Comparison of ENCODE assay signal across 1 cellular context in the genomic region with DNA sequence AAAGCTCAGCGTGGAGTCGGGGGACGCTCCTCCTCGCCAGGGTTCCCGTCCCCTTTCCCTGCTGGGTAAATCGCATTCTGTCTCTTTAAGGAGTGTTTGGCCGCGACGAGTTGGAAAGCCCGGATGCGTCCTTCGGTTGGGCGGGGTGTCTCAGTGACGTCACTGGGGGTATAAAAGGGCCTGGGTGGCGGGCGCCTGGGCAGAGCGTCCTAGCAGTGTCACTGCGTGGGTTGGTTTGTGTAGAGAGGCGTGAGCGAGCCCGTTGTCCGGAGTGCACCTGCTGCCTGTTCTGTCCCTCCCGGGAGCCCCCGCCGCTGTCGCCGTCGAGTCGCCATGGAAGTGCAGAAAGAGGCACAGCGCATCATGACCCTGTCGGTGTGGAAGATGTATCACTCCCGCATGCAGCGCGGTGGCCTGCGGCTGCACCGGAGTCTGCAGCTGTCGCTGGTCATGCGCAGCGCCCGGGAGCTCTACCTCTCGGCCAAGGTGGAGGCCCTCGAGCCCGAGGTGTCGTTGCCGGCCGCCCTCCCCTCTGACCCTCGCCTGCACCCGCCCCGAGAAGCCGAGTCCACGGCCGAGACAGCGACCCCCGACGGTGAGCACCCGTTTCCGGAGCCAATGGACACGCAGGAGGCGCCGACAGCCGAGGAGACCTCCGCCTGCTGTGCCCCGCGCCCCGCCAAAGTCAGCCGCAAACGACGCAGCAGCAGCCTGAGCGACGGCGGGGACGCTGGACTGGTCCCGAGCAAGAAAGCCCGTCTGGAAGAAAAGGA.
TF ChIP-seq lines count a peak whose summit lies in the region.

No MANE protein-coding gene starts in this region.

TF ChIP-seq in GM23338, 12 proteins besides CTCF, POLR2A, EP300 and RAD21 (continued from another document):
- TF ChIP-seq, protein P1, sequence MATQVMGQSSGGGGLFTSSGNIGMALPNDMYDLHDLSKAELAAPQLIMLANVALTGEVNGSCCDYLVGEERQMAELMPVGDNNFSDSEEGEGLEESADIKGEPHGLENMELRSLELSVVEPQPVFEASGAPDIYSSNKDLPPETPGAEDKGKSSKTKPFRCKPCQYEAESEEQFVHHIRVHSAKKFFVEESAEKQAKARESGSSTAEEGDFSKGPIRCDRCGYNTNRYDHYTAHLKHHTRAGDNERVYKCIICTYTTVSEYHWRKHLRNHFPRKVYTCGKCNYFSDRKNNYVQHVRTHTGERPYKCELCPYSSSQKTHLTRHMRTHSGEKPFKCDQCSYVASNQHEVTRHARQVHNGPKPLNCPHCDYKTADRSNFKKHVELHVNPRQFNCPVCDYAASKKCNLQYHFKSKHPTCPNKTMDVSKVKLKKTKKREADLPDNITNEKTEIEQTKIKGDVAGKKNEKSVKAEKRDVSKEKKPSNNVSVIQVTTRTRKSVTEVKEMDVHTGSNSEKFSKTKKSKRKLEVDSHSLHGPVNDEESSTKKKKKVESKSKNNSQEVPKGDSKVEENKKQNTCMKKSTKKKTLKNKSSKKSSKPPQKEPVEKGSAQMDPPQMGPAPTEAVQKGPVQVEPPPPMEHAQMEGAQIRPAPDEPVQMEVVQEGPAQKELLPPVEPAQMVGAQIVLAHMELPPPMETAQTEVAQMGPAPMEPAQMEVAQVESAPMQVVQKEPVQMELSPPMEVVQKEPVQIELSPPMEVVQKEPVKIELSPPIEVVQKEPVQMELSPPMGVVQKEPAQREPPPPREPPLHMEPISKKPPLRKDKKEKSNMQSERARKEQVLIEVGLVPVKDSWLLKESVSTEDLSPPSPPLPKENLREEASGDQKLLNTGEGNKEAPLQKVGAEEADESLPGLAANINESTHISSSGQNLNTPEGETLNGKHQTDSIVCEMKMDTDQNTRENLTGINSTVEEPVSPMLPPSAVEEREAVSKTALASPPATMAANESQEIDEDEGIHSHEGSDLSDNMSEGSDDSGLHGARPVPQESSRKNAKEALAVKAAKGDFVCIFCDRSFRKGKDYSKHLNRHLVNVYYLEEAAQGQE (IDR thresholded peaks at IDR 0.05; ENCODE audit: unreplicated experiment): peak; percentile 18
- TF ChIP-seq EZH2phosphoT487 (IDR thresholded peaks at IDR 0.05; ENCODE audit: unreplicated experiment) (no peak), EZH2 (IDR thresholded peaks at IDR 0.05; ENCODE audit: low read depth, unreplicated experiment) (no peak)
- TF ChIP-seq, protein P2, sequence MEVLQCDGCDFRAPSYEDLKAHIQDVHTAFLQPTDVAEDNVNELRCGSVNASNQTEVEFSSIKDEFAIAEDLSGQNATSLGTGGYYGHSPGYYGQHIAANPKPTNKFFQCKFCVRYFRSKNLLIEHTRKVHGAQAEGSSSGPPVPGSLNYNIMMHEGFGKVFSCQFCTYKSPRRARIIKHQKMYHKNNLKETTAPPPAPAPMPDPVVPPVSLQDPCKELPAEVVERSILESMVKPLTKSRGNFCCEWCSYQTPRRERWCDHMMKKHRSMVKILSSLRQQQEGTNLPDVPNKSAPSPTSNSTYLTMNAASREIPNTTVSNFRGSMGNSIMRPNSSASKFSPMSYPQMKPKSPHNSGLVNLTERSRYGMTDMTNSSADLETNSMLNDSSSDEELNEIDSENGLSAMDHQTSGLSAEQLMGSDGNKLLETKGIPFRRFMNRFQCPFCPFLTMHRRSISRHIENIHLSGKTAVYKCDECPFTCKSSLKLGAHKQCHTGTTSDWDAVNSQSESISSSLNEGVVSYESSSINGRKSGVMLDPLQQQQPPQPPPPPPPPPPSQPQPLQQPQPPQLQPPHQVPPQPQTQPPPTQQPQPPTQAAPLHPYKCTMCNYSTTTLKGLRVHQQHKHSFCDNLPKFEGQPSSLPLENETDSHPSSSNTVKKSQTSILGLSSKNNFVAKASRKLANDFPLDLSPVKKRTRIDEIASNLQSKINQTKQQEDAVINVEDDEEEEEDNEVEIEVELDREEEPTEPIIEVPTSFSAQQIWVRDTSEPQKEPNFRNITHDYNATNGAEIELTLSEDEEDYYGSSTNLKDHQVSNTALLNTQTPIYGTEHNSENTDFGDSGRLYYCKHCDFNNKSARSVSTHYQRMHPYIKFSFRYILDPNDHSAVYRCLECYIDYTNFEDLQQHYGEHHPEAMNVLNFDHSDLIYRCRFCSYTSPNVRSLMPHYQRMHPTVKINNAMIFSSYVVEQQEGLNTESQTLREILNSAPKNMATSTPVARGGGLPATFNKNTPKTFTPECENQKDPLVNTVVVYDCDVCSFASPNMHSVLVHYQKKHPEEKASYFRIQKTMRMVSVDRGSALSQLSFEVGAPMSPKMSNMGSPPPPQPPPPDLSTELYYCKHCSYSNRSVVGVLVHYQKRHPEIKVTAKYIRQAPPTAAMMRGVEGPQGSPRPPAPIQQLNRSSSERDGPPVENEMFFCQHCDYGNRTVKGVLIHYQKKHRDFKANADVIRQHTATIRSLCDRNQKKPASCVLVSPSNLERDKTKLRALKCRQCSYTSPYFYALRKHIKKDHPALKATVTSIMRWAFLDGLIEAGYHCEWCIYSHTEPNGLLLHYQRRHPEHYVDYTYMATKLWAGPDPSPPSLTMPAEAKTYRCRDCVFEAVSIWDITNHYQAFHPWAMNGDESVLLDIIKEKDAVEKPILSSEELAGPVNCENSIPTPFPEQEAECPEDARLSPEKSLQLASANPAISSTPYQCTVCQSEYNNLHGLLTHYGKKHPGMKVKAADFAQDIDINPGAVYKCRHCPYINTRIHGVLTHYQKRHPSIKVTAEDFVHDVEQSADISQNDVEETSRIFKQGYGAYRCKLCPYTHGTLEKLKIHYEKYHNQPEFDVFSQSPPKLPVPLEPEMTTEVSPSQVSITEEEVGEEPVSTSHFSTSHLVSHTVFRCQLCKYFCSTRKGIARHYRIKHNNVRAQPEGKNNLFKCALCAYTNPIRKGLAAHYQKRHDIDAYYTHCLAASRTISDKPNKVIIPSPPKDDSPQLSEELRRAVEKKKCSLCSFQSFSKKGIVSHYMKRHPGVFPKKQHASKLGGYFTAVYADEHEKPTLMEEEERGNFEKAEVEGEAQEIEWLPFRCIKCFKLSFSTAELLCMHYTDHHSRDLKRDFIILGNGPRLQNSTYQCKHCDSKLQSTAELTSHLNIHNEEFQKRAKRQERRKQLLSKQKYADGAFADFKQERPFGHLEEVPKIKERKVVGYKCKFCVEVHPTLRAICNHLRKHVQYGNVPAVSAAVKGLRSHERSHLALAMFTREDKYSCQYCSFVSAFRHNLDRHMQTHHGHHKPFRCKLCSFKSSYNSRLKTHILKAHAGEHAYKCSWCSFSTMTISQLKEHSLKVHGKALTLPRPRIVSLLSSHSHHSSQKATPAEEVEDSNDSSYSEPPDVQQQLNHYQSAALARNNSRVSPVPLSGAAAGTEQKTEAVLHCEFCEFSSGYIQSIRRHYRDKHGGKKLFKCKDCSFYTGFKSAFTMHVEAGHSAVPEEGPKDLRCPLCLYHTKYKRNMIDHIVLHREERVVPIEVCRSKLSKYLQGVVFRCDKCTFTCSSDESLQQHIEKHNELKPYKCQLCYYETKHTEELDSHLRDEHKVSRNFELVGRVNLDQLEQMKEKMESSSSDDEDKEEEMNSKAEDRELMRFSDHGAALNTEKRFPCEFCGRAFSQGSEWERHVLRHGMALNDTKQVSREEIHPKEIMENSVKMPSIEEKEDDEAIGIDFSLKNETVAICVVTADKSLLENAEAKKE (CRISPR knock-in tag; IDR thresholded peaks at IDR 0.05): no peak
